Comparison of ENCODE assay signal across 8 cellular contexts in genomic region chr1:225987491-225988316, GRCh38. TPM values are rescaled to one million over a fixed set of nuclear protein-coding genes. Genes with fewer than 3 reads are reported as not detected.
DNase-seq lines count a peak whose midpoint lies in the region; ATAC-seq, FAIRE-seq and TF ChIP-seq lines count a peak whose summit lies in the region.

No MANE protein-coding gene starts in this region.

- no peak for TF ChIP-seq POLR2A in uterus (IDR thresholded peaks at IDR 0.05)

- H3K4me1 Mint-ChIP-seq in activated CD8-positive, alpha-beta T cell treated with anti-CD3 and anti-CD28 coated beads for 36 hours (ENCODE audit: low read depth), result peaks cover 34% of the 10 kb centered on the region
- H3K4me1 Mint-ChIP-seq in activated CD8-positive, alpha-beta T cell treated with anti-CD3 and anti-CD28 coated beads, Interleukin-2, amount 10 ng/mL, durations not matched to agents 7 days and 5 days (ENCODE audit: low read depth), result peaks cover 32% of the 10 kb centered on the region
- H3K4me1 Mint-ChIP-seq in activated CD4-positive, alpha-beta memory T cell treated with anti-CD3 and anti-CD28 coated beads for 36 hours (ENCODE audit: low read depth), result peaks cover 29% of the 10 kb centered on the region

- H3K27ac ChIP-seq in uterus, result peak overlapping the region in 1 of 2 donors; percentile 26

- H3K4me3 Mint-ChIP-seq in activated CD8-positive, alpha-beta T cell treated with anti-CD3 and anti-CD28 coated beads for 36 hours, result no peak overlapping the region
- no peak overlapping the region for H3K4me3 Mint-ChIP-seq in activated CD8-positive, alpha-beta T cell treated with anti-CD3 and anti-CD28 coated beads, Interleukin-2, amount 10 ng/mL, durations not matched to agents 7 days and 5 days
- H3K4me3 Mint-ChIP-seq in activated CD4-positive, alpha-beta memory T cell treated with anti-CD3 and anti-CD28 coated beads for 36 hours, result no peak overlapping the region

- H3K9me3 ChIP-seq in uterus, result no peaks in the 10 kb centered on the region

- H3K27ac Mint-ChIP-seq in activated CD8-positive, alpha-beta T cell treated with anti-CD3 and anti-CD28 coated beads for 36 hours, result no peak overlapping the region
- no peak overlapping the region for H3K27ac Mint-ChIP-seq in activated CD8-positive, alpha-beta T cell treated with anti-CD3 and anti-CD28 coated beads, Interleukin-2, amount 10 ng/mL, durations not matched to agents 7 days and 5 days
- peak overlapping the region; percentile 19 for H3K27ac Mint-ChIP-seq in activated CD4-positive, alpha-beta memory T cell treated with anti-CD3 and anti-CD28 coated beads for 36 hours

- POLR2A ChIA-PET in activated CD8-positive, alpha-beta T cell treated with anti-CD3 and anti-CD28 coated beads for 36 hours (lab: Charles Lee), result interaction anchor here (1.2 to 2.1 kb wide), 3 partner anchors 9 to 76 kb away, joined by 3 to 7 read pairs (median 3); partner anchors contain the start of gene SDE2
- POLR2A ChIA-PET in activated CD8-positive, alpha-beta T cell treated with anti-CD3 and anti-CD28 coated beads, Interleukin-2, amount 10 ng/mL, durations not matched to agents 7 days and 5 days (lab: Charles Lee), result interaction anchor here (0.7 to 5.3 kb wide), 7 partner anchors 9 to 82 kb away, joined by 3 to 29 read pairs (median 5); partner anchors contain the start of genes H3-3A and SDE2
- POLR2A ChIA-PET in activated CD4-positive, alpha-beta memory T cell treated with anti-CD3 and anti-CD28 coated beads for 36 hours (lab: Charles Lee), result interaction anchor here (0.5 to 2.1 kb wide), 5 partner anchors 12 to 427 kb away, joined by 3 to 7 read pairs (median 3); partner anchors contain the start of genes H3-3A and SDE2

- peak; percentile 78 for TF ChIP-seq CTCF in activated CD8-positive, alpha-beta T cell treated with anti-CD3 and anti-CD28 coated beads for 36 hours (IDR thresholded peaks at IDR 0.05)
- peak; percentile 56 to 75 (median 65) for TF ChIP-seq CTCF in uterus (IDR thresholded peaks at IDR 0.05)

- FAIRE-seq in islet of Langerhans (lab: Jason Lieb, UNC), result peak; percentile 87

- no peaks in the 10 kb centered on the region for H3K27me3 Mint-ChIP-seq in activated CD8-positive, alpha-beta T cell treated with anti-CD3 and anti-CD28 coated beads for 36 hours
- no peaks in the 10 kb centered on the region for H3K27me3 Mint-ChIP-seq in activated CD8-positive, alpha-beta T cell treated with anti-CD3 and anti-CD28 coated beads, Interleukin-2, amount 10 ng/mL, durations not matched to agents 7 days and 5 days (ENCODE audit: low read depth)
- no peaks in the 10 kb centered on the region for H3K27me3 Mint-ChIP-seq in activated CD4-positive, alpha-beta memory T cell treated with anti-CD3 and anti-CD28 coated beads for 36 hours

- H3K27me3 ChIP-seq in uterus, result no peaks in the 10 kb centered on the region

- peaks cover 52% of the 10 kb centered on the region for H3K36me3 Mint-ChIP-seq in activated CD8-positive, alpha-beta T cell treated with anti-CD3 and anti-CD28 coated beads for 36 hours (ENCODE audit: low read depth)
- peaks cover 62% of the 10 kb centered on the region for H3K36me3 Mint-ChIP-seq in activated CD8-positive, alpha-beta T cell treated with anti-CD3 and anti-CD28 coated beads, Interleukin-2, amount 10 ng/mL, durations not matched to agents 7 days and 5 days (ENCODE audit: low read depth)
- H3K36me3 Mint-ChIP-seq in activated CD4-positive, alpha-beta memory T cell treated with anti-CD3 and anti-CD28 coated beads for 36 hours, result peaks cover 48% of the 10 kb centered on the region

- H3K4me1 ChIP-seq in uterus, result no peaks in the 10 kb centered on the region

- peak; percentile 63 for ATAC-seq in activated CD8-positive, alpha-beta T cell treated with anti-CD3 and anti-CD28 coated beads for 36 hours
- ATAC-seq in activated CD8-positive, alpha-beta T cell treated with anti-CD3 and anti-CD28 coated beads, Interleukin-2, amount 10 ng/mL, durations not matched to agents 7 days and 5 days, result no peak
- ATAC-seq in GM18867 (IDR thresholded peaks at IDR 0.05; ENCODE audit: unreplicated experiment), result no peak
- no peak for ATAC-seq in GM19035 (IDR thresholded peaks at IDR 0.05; ENCODE audit: unreplicated experiment)

- no peak for DNase-seq in activated CD8-positive, alpha-beta T cell treated with anti-CD3 and anti-CD28 coated beads for 36 hours
- DNase-seq in activated CD8-positive, alpha-beta T cell treated with anti-CD3 and anti-CD28 coated beads, Interleukin-2, amount 10 ng/mL, durations not matched to agents 7 days and 5 days, result no peak
- DNase-seq in NCI-H146 (lab: John Stamatoyannopoulos, UW) (peak; percentile 35), uterus (no peak)
- DNase-seq in activated CD4-positive, alpha-beta memory T cell treated with anti-CD3 and anti-CD28 coated beads for 36 hours, result no peak

- intact Hi-C loops in activated CD8-positive, alpha-beta T cell treated with anti-CD3 and anti-CD28 coated beads for 36 hours (cut with micrococcal nuclease), result no loop called here
- intact Hi-C loops in activated CD4-positive, alpha-beta memory T cell treated with anti-CD3 and anti-CD28 coated beads for 36 hours (cut with micrococcal nuclease), result no loop called here
- intact Hi-C loops in uterus (cut with DNase I; ENCODE audit: low total_unique reads), result no loop called here

- no peaks in the 10 kb centered on the region for H3K9me3 Mint-ChIP-seq in activated CD8-positive, alpha-beta T cell treated with anti-CD3 and anti-CD28 coated beads for 36 hours
- H3K9me3 Mint-ChIP-seq in activated CD8-positive, alpha-beta T cell treated with anti-CD3 and anti-CD28 coated beads, Interleukin-2, amount 10 ng/mL, durations not matched to agents 7 days and 5 days (ENCODE audit: insufficient read depth), result no peaks in the 10 kb centered on the region
- H3K9me3 Mint-ChIP-seq in activated CD4-positive, alpha-beta memory T cell treated with anti-CD3 and anti-CD28 coated beads for 36 hours, result no peaks in the 10 kb centered on the region

- CTCF ChIA-PET in activated CD8-positive, alpha-beta T cell treated with anti-CD3 and anti-CD28 coated beads for 36 hours (lab: Charles Lee), result interaction anchor here (0.6 to 5.9 kb wide), 43 partner anchors 9 to 561 kb away, joined by 3 to 36 read pairs (median 5); partner anchors contain the start of genes H3-3A, PYCR2, SDE2 and SRP9
- CTCF ChIA-PET in activated CD8-positive, alpha-beta T cell treated with anti-CD3 and anti-CD28 coated beads, Interleukin-2, amount 10 ng/mL, durations not matched to agents 7 days and 5 days (lab: Charles Lee), result interaction anchor here (0.5 to 3.5 kb wide), 35 partner anchors 9 to 527 kb away, joined by 3 to 24 read pairs (median 6); partner anchors contain the start of genes H3-3A, SDE2, SRP9 and TMEM63A
- CTCF ChIA-PET in activated CD4-positive, alpha-beta memory T cell treated with anti-CD3 and anti-CD28 coated beads for 36 hours (lab: Charles Lee), result interaction anchor here (0.6 to 5.3 kb wide), 30 partner anchors 8 to 1490 kb away, joined by 3 to 30 read pairs (median 4); partner anchors contain the start of genes PYCR2 and SDE2

- H3K36me3 ChIP-seq in uterus, result no peaks in the 10 kb centered on the region

- no peak overlapping the region for H3K4me3 ChIP-seq in uterus

RNA-seq across cellular contexts. Expression of gene SDE2, which starts 11.4 kb away (rescaled TPM):
- 10 to 100 TPM; 14.9 to 15.5 TPM for total RNA-seq in activated CD8-positive, alpha-beta T cell treated with anti-CD3 and anti-CD28 coated beads for 36 hours
- 10 to 100 TPM; 15.4 to 16.9 TPM for total RNA-seq in activated CD8-positive, alpha-beta T cell treated with anti-CD3 and anti-CD28 coated beads, Interleukin-2, amount 10 ng/mL, durations not matched to agents 7 days and 5 days
- total RNA-seq in activated CD4-positive, alpha-beta memory T cell treated with anti-CD3 and anti-CD28 coated beads for 36 hours, result 10 to 100 TPM; 18.0 to 18.2 TPM
- 10 to 100 TPM; 12.3 to 41.7 (median 17.2) TPM for total RNA-seq in uterus

RNA-seq across cellular contexts. Expression of gene LEFTY2, which starts 46.7 kb away (rescaled TPM):
- not detected for total RNA-seq in activated CD8-positive, alpha-beta T cell treated with anti-CD3 and anti-CD28 coated beads for 36 hours
- not detected for total RNA-seq in activated CD8-positive, alpha-beta T cell treated with anti-CD3 and anti-CD28 coated beads, Interleukin-2, amount 10 ng/mL, durations not matched to agents 7 days and 5 days
- total RNA-seq in activated CD4-positive, alpha-beta memory T cell treated with anti-CD3 and anti-CD28 coated beads for 36 hours, result not detected
- 10 to 100 TPM in 3 of 4 donors, 1 to 10 TPM in 1; 6.1 to 41.6 (median 29.5) TPM for total RNA-seq in uterus

Comparison
In these comparisons a context has a peak if more than half of its experiments do, and no peak if none do; other contexts are left out.
1. RNA of gene LEFTY2, which starts 46.7 kb away (total RNA-seq): 6.1 to 41.6 TPM in uterus; not detected in activated CD8-positive, alpha-beta T cell treated with anti-CD3 and anti-CD28 coated beads, Interleukin-2, amount 10 ng/mL, durations not matched to agents 7 days and 5 days, not detected in activated CD8-positive, alpha-beta T cell treated with anti-CD3 and anti-CD28 coated beads for 36 hours and not detected in activated CD4-positive, alpha-beta memory T cell treated with anti-CD3 and anti-CD28 coated beads for 36 hours; every median in the first group is over 4 times any median in the second.